Comparison of ENCODE assay signal across 8 cellular contexts in the genomic region with DNA sequence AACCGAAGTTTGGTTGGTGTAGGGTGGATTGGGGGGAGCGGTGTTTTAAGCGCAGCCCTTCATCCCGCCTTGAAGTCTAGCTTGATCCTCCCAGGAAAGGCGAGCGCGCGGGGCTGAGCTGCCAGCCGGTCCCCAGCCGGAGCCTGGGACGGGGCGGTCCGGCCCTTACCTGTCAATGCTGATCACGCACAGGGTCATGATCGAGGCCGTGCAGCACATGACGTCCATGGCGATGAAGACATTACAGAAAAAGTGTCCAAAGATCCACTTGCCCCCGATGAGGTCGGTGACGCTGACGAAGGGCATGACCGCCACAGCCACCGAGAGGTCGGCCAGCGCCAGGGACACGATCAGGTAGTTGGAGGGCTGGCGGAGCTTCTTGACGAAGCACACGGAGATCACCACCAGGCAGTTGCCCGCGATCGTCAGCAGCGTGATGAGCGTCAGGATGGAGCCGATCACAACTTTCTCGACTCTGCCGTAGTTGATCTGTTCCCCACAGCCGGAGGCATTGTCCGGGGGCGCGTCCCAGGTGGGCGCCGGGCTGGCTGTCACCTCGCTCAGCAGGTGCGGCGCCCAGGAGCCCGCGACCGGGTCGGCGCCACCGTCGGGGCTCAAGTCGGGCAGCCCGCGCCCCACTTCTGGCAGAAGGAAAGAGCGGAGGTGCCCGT.
DNase-seq lines count a peak whose midpoint lies in the region; ATAC-seq and TF ChIP-seq lines count a peak whose summit lies in the region.

No MANE protein-coding gene starts in this region.

- TF ChIP-seq CTCF in choroid plexus epithelial cell (conservative IDR thresholded peaks at IDR 0.05; ENCODE audit: low read depth, low read length) (no peak), GM10248 (IDR thresholded peaks at IDR 0.05; ENCODE audit: control extremely low read depth, extremely low read depth, low read depth, missing control alignments) (no peak)

- peaks cover 31 to 41% of the 10 kb centered on the region in 2 donors for H3K27me3 ChIP-seq in muscle layer of colon (ENCODE audit: control insufficient read depth in 1 of 2, insufficient read depth in 2 of 2, low read length in 2 of 2)

- H3K4me3 ChIP-seq in choroid plexus epithelial cell (ENCODE audit: low read depth, low read length) (peak overlapping the region; percentile 73), muscle layer of colon (ENCODE audit: low read depth in 1 of 2, low read length in 2 of 2) (peak overlapping the region; percentile 41 to 51)

- H3K9ac ChIP-seq in muscle layer of colon (ENCODE audit: low read length), result no peak overlapping the region

- H3K27ac ChIP-seq in muscle layer of colon (ENCODE audit: low read depth, low read length), result no peak overlapping the region

- CTCF ChIA-PET in GM10248 (lab: Yijun Ruan, JAX), result interaction anchor here (0.8 to 1.6 kb wide), 2 partner anchors 8 to 17 kb away, joined by 4 to 6 read pairs; no protein-coding TSS in a partner anchor

- H3K36me3 ChIP-seq in muscle layer of colon (ENCODE audit: insufficient read depth, low read length), result no peaks in the 10 kb centered on the region

- no peaks in the 10 kb centered on the region for H3K4me1 ChIP-seq in muscle layer of colon (ENCODE audit: insufficient read depth, low read length)

- DNase-seq in NCI-H69 (lab: John Stamatoyannopoulos, UW), result peak; percentile 11
- DNase-seq in choroid plexus epithelial cell (ENCODE audit: low read depth), result peak; percentile 6
- DNase-seq in pons (ENCODE audit: low spot score), result no peak
- DNase-seq in GM10248 (ENCODE audit: extremely low spot score), result no peak
- DNase-seq in NCI-H2171 treated with DMSO at 0.1 percent for 48 hours (lab: John Stamatoyannopoulos, UW), result no peak
- DNase-seq in HuH-7 (ENCODE audit: low spot score), result no peak

- POLR2A ChIA-PET in GM10248 (lab: Yijun Ruan, JAX), result no interaction called here

- no peaks in the 10 kb centered on the region for H3K9me3 ChIP-seq in muscle layer of colon (ENCODE audit: low read length)

- peak; percentile 11 for ATAC-seq in GM19395 (IDR thresholded peaks at IDR 0.05; ENCODE audit: unreplicated experiment)

Comparison
In these comparisons a context has a peak if more than half of its experiments do, and no peak if none do; other contexts are left out.
1. DNase-seq: peak in NCI-H69 (single experiment) and choroid plexus epithelial cell (single experiment); none in pons (single experiment), GM10248 (single experiment), NCI-H2171 treated with DMSO at 0.1 percent for 48 hours (single experiment) and HuH-7 (single experiment).